In the genomic region with DNA sequence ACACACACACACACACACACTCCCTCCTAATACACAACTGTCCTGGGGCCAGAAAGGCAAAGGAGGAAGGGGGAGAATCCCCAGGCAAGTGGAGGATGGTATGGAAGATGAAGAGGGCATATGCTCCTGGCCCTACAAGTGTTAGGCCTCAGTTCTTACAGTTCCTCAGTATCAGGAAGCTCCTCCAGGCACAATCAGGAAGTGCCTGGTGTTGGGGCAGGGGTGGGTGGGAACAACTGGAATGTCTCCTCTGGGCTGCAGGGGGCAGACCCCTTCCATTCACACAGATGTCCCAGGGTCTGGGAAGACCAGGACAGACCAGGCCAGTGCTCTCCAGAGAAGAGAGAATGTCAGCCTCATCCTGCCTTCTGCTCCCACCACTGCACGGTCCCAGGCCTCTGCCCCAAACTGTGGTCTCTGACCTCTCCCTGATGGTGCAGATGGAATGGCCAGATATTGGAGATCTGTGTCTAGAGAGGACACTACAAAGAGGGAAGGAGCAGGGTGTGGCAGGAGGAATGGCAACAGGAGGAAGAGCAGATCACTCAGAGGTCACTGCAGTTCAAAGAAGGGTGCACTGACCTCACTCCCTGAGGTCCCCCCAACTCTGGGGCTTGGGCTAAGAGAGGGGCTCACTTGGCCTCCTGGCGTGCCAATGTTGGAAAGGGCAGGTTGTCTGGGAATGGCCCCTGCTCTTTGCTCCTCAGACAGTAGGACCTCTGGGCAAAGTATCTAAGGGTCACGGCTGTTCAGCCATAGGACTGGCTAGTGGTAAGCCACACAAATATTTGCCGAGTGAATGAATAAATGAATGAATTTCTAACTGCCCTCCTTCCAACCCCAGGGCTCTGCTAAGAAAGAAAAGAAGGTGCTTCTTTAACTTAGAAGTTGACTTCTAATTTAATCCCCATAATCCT, we compare ENCODE assay signal across 8 cellular contexts. TPM values are rescaled to one million over a fixed set of nuclear protein-coding genes. Genes with fewer than 3 reads are reported as not detected.
DNase-seq lines count a peak whose midpoint lies in the region; ATAC-seq and TF ChIP-seq lines count a peak whose summit lies in the region.

No MANE protein-coding gene starts in this region.

- H3K27me3 ChIP-seq in left ventricle myocardium inferior (ENCODE audit: low read depth): peaks cover 44% of the 10 kb centered on the region

- H3K4me3 Mint-ChIP-seq in WTC11: peak overlapping the region; percentile 27

- H3K27me3 Mint-ChIP-seq in WTC11 (ENCODE audit: low read depth): peaks cover 55% of the 10 kb centered on the region

- no peaks in the 10 kb centered on the region for H3K36me3 ChIP-seq in left ventricle myocardium inferior
- no peaks in the 10 kb centered on the region for H3K36me3 ChIP-seq in urinary bladder (ENCODE audit: insufficient read depth)

- ATAC-seq in Right ventricle myocardium inferior (no peak), WTC11 (peak; percentile 45), HG02885 (IDR thresholded peaks at IDR 0.05; ENCODE audit: poor library complexity, unreplicated experiment) (no peak)

- H3K27ac Mint-ChIP-seq in WTC11: no peak overlapping the region

- intact Hi-C loops in left ventricle myocardium inferior (cut with micrococcal nuclease) (no loop called here), Right ventricle myocardium inferior (cut with DNase I) (no loop called here)

- CTCF ChIA-PET in WTC11 (lab: Charles Lee): interaction anchor here (0.7 to 1.1 kb wide), 2 partner anchors 10 to 20 kb away, joined by 4 to 5 read pairs; no protein-coding TSS in a partner anchor

- DNase-seq in left ventricle myocardium inferior (no peak), Right ventricle myocardium inferior (ENCODE audit: missing footprints) (no peak), WTC11 (ENCODE audit: low spot score) (no peak), kidney tubule cell (ENCODE audit: low spot score) (peak; percentile 55), retina (no peak), 8988T (no peak)

- TF ChIP-seq CTCF in left ventricle myocardium inferior (IDR thresholded peaks at IDR 0.05; ENCODE audit: borderline replicate concordance): no peak
- TF ChIP-seq CTCF in WTC11 (IDR thresholded peaks at IDR 0.05): no peak

- H3K9me3 ChIP-seq in left ventricle myocardium inferior (replicated peaks): no peaks in the 10 kb centered on the region

- H3K4me3 ChIP-seq in left ventricle myocardium inferior (peak overlapping the region; percentile 77), urinary bladder (ENCODE audit: low read depth, low read length) (peak overlapping the region; percentile 79)

- no peaks in the 10 kb centered on the region for H3K36me3 Mint-ChIP-seq in WTC11

- peaks cover 20% of the 10 kb centered on the region for H3K4me1 ChIP-seq in left ventricle myocardium inferior
- no peaks in the 10 kb centered on the region for H3K4me1 ChIP-seq in urinary bladder (ENCODE audit: insufficient read depth)

- H3K4me1 Mint-ChIP-seq in WTC11: peaks cover 20% of the 10 kb centered on the region

- WGBS in urinary bladder: 73% methylated on average over 4 of the region's 4 CpGs

- H3K9me3 Mint-ChIP-seq in WTC11: no peaks in the 10 kb centered on the region

- POLR2A ChIA-PET in WTC11 (lab: Charles Lee): no interaction called here

- H3K27ac ChIP-seq in left ventricle myocardium inferior (replicated peaks) (no peak overlapping the region), urinary bladder (ENCODE audit: low read depth) (peak overlapping the region; percentile 81)

TF ChIP-seq in WTC11, 78 proteins besides CTCF, POLR2A, EP300 and RAD21:
- TF ChIP-seq ZNF232 (CRISPR knock-in tag; IDR thresholded peaks at IDR 0.05) (no peak), GTF2I (CRISPR knock-in tag; conservative IDR thresholded peaks at IDR 0.05) (no peak), FOXK1 (CRISPR knock-in tag; IDR thresholded peaks at IDR 0.05) (no peak), ESRRA (CRISPR knock-in tag; IDR thresholded peaks at IDR 0.05; ENCODE audit: borderline replicate concordance) (no peak), FOXJ3 (CRISPR knock-in tag; IDR thresholded peaks at IDR 0.05; ENCODE audit: borderline replicate concordance) (no peak)
- TF ChIP-seq, protein P1, sequence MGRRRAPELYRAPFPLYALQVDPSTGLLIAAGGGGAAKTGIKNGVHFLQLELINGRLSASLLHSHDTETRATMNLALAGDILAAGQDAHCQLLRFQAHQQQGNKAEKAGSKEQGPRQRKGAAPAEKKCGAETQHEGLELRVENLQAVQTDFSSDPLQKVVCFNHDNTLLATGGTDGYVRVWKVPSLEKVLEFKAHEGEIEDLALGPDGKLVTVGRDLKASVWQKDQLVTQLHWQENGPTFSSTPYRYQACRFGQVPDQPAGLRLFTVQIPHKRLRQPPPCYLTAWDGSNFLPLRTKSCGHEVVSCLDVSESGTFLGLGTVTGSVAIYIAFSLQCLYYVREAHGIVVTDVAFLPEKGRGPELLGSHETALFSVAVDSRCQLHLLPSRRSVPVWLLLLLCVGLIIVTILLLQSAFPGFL (CRISPR knock-in tag; IDR thresholded peaks at IDR 0.05; ENCODE audit: borderline replicate concordance): no peak
- TF ChIP-seq, protein P2, sequence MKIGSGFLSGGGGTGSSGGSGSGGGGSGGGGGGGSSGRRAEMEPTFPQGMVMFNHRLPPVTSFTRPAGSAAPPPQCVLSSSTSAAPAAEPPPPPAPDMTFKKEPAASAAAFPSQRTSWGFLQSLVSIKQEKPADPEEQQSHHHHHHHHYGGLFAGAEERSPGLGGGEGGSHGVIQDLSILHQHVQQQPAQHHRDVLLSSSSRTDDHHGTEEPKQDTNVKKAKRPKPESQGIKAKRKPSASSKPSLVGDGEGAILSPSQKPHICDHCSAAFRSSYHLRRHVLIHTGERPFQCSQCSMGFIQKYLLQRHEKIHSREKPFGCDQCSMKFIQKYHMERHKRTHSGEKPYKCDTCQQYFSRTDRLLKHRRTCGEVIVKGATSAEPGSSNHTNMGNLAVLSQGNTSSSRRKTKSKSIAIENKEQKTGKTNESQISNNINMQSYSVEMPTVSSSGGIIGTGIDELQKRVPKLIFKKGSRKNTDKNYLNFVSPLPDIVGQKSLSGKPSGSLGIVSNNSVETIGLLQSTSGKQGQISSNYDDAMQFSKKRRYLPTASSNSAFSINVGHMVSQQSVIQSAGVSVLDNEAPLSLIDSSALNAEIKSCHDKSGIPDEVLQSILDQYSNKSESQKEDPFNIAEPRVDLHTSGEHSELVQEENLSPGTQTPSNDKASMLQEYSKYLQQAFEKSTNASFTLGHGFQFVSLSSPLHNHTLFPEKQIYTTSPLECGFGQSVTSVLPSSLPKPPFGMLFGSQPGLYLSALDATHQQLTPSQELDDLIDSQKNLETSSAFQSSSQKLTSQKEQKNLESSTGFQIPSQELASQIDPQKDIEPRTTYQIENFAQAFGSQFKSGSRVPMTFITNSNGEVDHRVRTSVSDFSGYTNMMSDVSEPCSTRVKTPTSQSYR (CRISPR knock-in tag; IDR thresholded peaks at IDR 0.05): no peak
- TF ChIP-seq, protein P3, sequence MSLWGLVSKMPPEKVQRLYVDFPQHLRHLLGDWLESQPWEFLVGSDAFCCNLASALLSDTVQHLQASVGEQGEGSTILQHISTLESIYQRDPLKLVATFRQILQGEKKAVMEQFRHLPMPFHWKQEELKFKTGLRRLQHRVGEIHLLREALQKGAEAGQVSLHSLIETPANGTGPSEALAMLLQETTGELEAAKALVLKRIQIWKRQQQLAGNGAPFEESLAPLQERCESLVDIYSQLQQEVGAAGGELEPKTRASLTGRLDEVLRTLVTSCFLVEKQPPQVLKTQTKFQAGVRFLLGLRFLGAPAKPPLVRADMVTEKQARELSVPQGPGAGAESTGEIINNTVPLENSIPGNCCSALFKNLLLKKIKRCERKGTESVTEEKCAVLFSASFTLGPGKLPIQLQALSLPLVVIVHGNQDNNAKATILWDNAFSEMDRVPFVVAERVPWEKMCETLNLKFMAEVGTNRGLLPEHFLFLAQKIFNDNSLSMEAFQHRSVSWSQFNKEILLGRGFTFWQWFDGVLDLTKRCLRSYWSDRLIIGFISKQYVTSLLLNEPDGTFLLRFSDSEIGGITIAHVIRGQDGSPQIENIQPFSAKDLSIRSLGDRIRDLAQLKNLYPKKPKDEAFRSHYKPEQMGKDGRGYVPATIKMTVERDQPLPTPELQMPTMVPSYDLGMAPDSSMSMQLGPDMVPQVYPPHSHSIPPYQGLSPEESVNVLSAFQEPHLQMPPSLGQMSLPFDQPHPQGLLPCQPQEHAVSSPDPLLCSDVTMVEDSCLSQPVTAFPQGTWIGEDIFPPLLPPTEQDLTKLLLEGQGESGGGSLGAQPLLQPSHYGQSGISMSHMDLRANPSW (CRISPR knock-in tag; conservative IDR thresholded peaks at IDR 0.05; ENCODE audit: low read depth): no peak

RNA-seq across cellular contexts. Expression of a gene that starts 2.5 kb away (rescaled TPM):
- total RNA-seq in left ventricle myocardium inferior (1.8 TPM), Right ventricle myocardium inferior (3.5 TPM), WTC11 (2021) (2.1 to 2.9 TPM (median 2.2 TPM) in 3 replicates), urinary bladder (23.9 TPM)
- 14.4 TPM for polyA plus RNA-seq in urinary bladder

RNA-seq across cellular contexts. Expression of a gene that starts 24.5 kb away (rescaled TPM):
- 1.1 TPM for total RNA-seq in left ventricle myocardium inferior
- 7.5 TPM for total RNA-seq in Right ventricle myocardium inferior
- 0.41 to 0.61 TPM (median 0.41 TPM) in 3 replicates for total RNA-seq in WTC11 (2021)
- 0.26 TPM for total RNA-seq in urinary bladder
- 4.9 TPM for polyA plus RNA-seq in urinary bladder
